ENCODE assay signal across 8 cellular contexts in the genomic region with DNA sequence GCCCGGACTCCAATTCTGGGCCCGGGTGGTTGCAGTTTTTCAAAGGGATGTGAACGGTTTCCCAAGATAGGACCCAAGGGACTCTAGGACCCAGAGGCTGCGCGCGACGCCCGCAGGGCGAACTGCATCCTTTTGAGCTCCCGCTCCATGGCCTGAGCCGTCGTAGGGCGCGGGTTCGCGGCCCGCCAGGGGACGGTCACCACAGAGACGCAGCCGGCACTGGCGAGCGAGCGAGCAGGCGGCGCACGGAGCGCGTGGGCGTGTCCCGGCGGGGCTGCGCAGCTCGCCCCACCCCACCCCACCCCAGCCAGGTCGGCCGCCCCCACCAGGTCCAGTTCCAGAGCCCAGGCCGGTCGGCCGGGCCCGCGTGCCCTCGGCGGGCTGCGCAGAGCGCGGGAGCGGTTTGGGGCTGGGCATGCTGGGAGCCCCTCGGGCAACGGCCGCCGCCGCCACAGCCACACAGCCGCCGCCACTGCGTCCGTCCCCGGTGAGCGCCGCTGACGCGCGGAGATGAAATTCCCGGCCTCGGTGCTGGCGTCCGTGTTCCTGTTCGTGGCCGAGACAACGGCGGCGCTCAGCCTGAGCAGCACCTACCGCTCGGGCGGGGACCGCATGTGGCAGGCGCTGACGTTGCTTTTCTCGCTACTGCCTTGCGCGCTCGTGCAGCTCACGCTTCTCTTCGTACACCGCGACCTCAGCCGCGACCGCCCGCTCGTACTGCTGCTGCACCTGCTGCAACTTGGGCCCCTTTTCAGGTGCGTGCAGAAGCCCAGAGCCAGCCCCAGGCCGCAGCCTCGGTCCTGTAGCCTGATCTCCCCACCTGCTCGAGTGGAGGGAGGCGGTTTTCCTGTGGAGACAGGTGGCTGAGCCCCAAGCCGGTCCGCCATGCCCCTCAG. TPM values are rescaled to one million over a fixed set of nuclear protein-coding genes. Genes with fewer than 3 reads are reported as not detected.
DNase-seq lines count a peak whose midpoint lies in the region; ATAC-seq and TF ChIP-seq lines count a peak whose summit lies in the region.

A gene with protein sequence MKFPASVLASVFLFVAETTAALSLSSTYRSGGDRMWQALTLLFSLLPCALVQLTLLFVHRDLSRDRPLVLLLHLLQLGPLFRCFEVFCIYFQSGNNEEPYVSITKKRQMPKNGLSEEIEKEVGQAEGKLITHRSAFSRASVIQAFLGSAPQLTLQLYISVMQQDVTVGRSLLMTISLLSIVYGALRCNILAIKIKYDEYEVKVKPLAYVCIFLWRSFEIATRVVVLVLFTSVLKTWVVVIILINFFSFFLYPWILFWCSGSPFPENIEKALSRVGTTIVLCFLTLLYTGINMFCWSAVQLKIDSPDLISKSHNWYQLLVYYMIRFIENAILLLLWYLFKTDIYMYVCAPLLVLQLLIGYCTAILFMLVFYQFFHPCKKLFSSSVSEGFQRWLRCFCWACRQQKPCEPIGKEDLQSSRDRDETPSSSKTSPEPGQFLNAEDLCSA (plus strand): TSS at position 340 of the 896 bp plus-strand sequence. CDS start 171 bp downstream, at position 511.

- H3K4me3 ChIP-seq in NT2/D1 (ENCODE audit: insufficient read length, low read depth): peak within 1 kb of the TSS; percentile 65
- peak within 1 kb of the TSS; percentile 34 to 78 for H3K4me3 ChIP-seq in neuronal stem cell (ENCODE audit: low read length in 2 of 2)
- H3K4me3 ChIP-seq in upper lobe of left lung: peak within 1 kb of the TSS in 3 of 4 donors; percentile 47 to 55 (median 54)

- H3K4me2 ChIP-seq in neuronal stem cell (ENCODE audit: insufficient read depth, low read length, poor library complexity, severe bottlenecking): peak within 1 kb of the TSS; percentile 45

- no peak within 1 kb of the TSS for H4K91ac ChIP-seq in neuronal stem cell (ENCODE audit: low read depth, low read length, poor library complexity)

- H3K23ac ChIP-seq in neuronal stem cell (ENCODE audit: low read depth, low read length, poor library complexity): no peak within 1 kb of the TSS

- no peaks in the 10 kb centered on the region for H3K36me3 ChIP-seq in NT2/D1 (ENCODE audit: insufficient read depth, insufficient read length, low read length)
- no peaks in the 10 kb centered on the region for H3K36me3 ChIP-seq in neuronal stem cell (replicated peaks in 1 of 2; ENCODE audit: control insufficient read depth in 2 of 2, insufficient read depth in 2 of 2, low read length in 2 of 2)
- H3K36me3 ChIP-seq in upper lobe of left lung: no peaks in the 10 kb centered on the region

- H3K4ac ChIP-seq in neuronal stem cell (ENCODE audit: low read length): no peak within 1 kb of the TSS

- H2BK120ac ChIP-seq in neuronal stem cell (ENCODE audit: low read depth, low read length): peak within 1 kb of the TSS; percentile 81

- no peak within 1 kb of the TSS for H2AK5ac ChIP-seq in neuronal stem cell (ENCODE audit: low read depth, low read length)

- H2BK12ac ChIP-seq in neuronal stem cell (ENCODE audit: low read length): no peak within 1 kb of the TSS

- H3K14ac ChIP-seq in neuronal stem cell (ENCODE audit: low read length): no peak within 1 kb of the TSS

- H3K18ac ChIP-seq in neuronal stem cell (ENCODE audit: low read length): peak within 1 kb of the TSS; percentile 87

- TF ChIP-seq EP300 in upper lobe of left lung (IDR thresholded peaks at IDR 0.05): no peak

- ATAC-seq in GM18502 (IDR thresholded peaks at IDR 0.05; ENCODE audit: poor library complexity, unreplicated experiment) (peak; percentile 70), HG03432 (IDR thresholded peaks at IDR 0.05; ENCODE audit: unreplicated experiment) (peak; percentile 88), upper lobe of left lung (ENCODE audit: low FRiP score in 2 of 2) (peak; percentile 62 to 68)

- TF ChIP-seq CTCF in 22Rv1 (IDR thresholded peaks at IDR 0.05) (no peak), upper lobe of left lung (IDR thresholded peaks at IDR 0.05) (no peak)

- DNase-seq in NT2/D1 (ENCODE audit: low read depth, low spot score): peak; percentile 73
- DNase-seq in activated gamma-delta T cell treated with Interleukin-2 at 50 U/mL for 16 hours: peak; percentile 7
- peak; percentile 5 for DNase-seq in globus pallidus (ENCODE audit: low spot score)
- peak; percentile 11 for DNase-seq in neuronal stem cell (ENCODE audit: low spot score)
- DNase-seq in upper lobe of left lung: peak; percentile 47 to 92

- peak within 1 kb of the TSS; percentile 43 for H4K8ac ChIP-seq in neuronal stem cell (ENCODE audit: low read depth, low read length)

- H2BK5ac ChIP-seq in neuronal stem cell (ENCODE audit: low read length): no peak within 1 kb of the TSS

- no peaks in the 10 kb centered on the region for H3K79me1 ChIP-seq in neuronal stem cell (ENCODE audit: low read depth, low read length)

- WGBS in neuronal stem cell (ENCODE audit: extremely low coverage in 2 of 2, insufficient read length in 2 of 2, insufficient replicate concordance in 1 of 2), 2 donors: no CpG with 5 or more reads among the region's 96 CpGs
- 41 to 45% methylated on average over 3 to 78 of the region's 96 CpGs for WGBS in upper lobe of left lung, 2 donors

- H3K9ac ChIP-seq in NT2/D1 (ENCODE audit: insufficient read length, low read depth) (peak within 1 kb of the TSS; percentile 77), neuronal stem cell (ENCODE audit: low read depth, low read length, poor library complexity) (peak within 1 kb of the TSS; percentile 77)

- peak within 1 kb of the TSS; percentile 79 for H2AFZ ChIP-seq in neuronal stem cell (ENCODE audit: low read length)

- H3K9me3 ChIP-seq in NT2/D1 (ENCODE audit: insufficient read depth, low read length) (no peaks in the 10 kb centered on the region), neuronal stem cell (replicated peaks in 1 of 2; ENCODE audit: control insufficient read depth in 2 of 2, insufficient read depth in 1 of 2, low read depth in 1 of 2, low read length in 2 of 2) (no peaks in the 10 kb centered on the region), upper lobe of left lung (no peaks in the 10 kb centered on the region)

- H2BK15ac ChIP-seq in neuronal stem cell (ENCODE audit: low read length): peak within 1 kb of the TSS; percentile 75

- H3K27ac ChIP-seq in 22Rv1: peak within 1 kb of the TSS; percentile 66
- no peak within 1 kb of the TSS for H3K27ac ChIP-seq in neuronal stem cell (replicated peaks; ENCODE audit: low read length)
- H3K27ac ChIP-seq in upper lobe of left lung: peak within 1 kb of the TSS; percentile 1 to 75 (median 52)

- H3K27me3 ChIP-seq in NT2/D1 (ENCODE audit: insufficient read depth, insufficient read length): peaks cover 16% of the 10 kb centered on the region
- peaks cover 0 to 14% (median 8%) of the 10 kb centered on the region in 3 experiments for H3K27me3 ChIP-seq in neuronal stem cell (ENCODE audit: control insufficient read depth in 3 of 3, insufficient read depth in 3 of 3, low read depth in 1 of 3, low read length in 3 of 3)
- H3K27me3 ChIP-seq in upper lobe of left lung: no peaks in the 10 kb centered on the region

- H3K4me1 ChIP-seq in NT2/D1 (ENCODE audit: insufficient read depth, insufficient read length) (no peaks in the 10 kb centered on the region), neuronal stem cell (ENCODE audit: control insufficient read depth in 2 of 2, insufficient read depth in 1 of 2, low read depth in 1 of 2, low read length in 2 of 2) (no peaks in the 10 kb centered on the region), upper lobe of left lung (peaks cover 0 to 10% (median 0%) of the 10 kb centered on the region in 4 donors)

- peak in 1 of 4 donors; percentile 49 for TF ChIP-seq POLR2A in upper lobe of left lung (IDR thresholded peaks at IDR 0.05)

RNA-seq across cellular contexts. Expression of the gene that starts here (rescaled TPM):
- polyA plus RNA-seq in neuronal stem cell (2013, experiment 1 of 2): 0.45 TPM
- 0.53 TPM for polyA plus RNA-seq in neuronal stem cell (2013, experiment 2 of 2)
- total RNA-seq in upper lobe of left lung: 1 to 10 TPM in 5 of 6 donors, under 1 TPM in 1; under 0.01 to 5.7 (median 1.8) TPM

Comparison
In these comparisons a context has a peak if more than half of its experiments do, and no peak if none do; other contexts are left out.
1. DNase-seq: peak in every context shown above with its lines; median percentile 73 in NT2/D1; 70 in upper lobe of left lung; 11 in neuronal stem cell; 7 in activated gamma-delta T cell treated with Interleukin-2 at 50 U/mL for 16 hours; 5 in globus pallidus.